ENCODE assay signal across 9 cellular contexts in genomic region chr5:60521379-60522298, GRCh38.
DNase-seq lines count a peak whose midpoint lies in the region; ATAC-seq and TF ChIP-seq lines count a peak whose summit lies in the region.
"Had no signal": no experiment of that assay in that cellular context is flagged by ENCODE, and none has a peak within 500 bp of the region (broad histone marks: within the 10 kb centered on the region; RNA-seq: fewer than 3 reads in every experiment).

No MANE protein-coding gene starts in this region.

- no peaks in the 10 kb centered on the region for H3K27me3 ChIP-seq in ascending aorta

- peak; percentile 38 for ATAC-seq in GM19463 (IDR thresholded peaks at IDR 0.05; ENCODE audit: unreplicated experiment)
- ATAC-seq in HG03196 (IDR thresholded peaks at IDR 0.05; ENCODE audit: unreplicated experiment) = peak; percentile 55
- ATAC-seq in HG03095 (IDR thresholded peaks at IDR 0.05; ENCODE audit: unreplicated experiment) = no peak

- peak overlapping the region; percentile 82 to 90 for H3K27ac ChIP-seq in ascending aorta

- peaks cover 29 to 30% of the 10 kb centered on the region in 2 donors for H3K4me1 ChIP-seq in ascending aorta

- no peak overlapping the region for H3K4me3 ChIP-seq in ascending aorta

- intact Hi-C loops in ascending aorta (cut with DNase I) = loop anchor here (2.0 kb wide), 1 partner anchor 25 kb away; no protein-coding TSS in a partner anchor

- DNase-seq in CD1c-positive myeloid dendritic cell (ENCODE audit: extremely low spot score) (peak; percentile 62), ascending aorta (ENCODE audit: low spot score in 2 of 2) (no peak), NCI-H187 (lab: John Stamatoyannopoulos, UW) (no peak), NCI-H524 (lab: John Stamatoyannopoulos, UW) (no peak), GDM1 (lab: John Stamatoyannopoulos, UW) (no peak)
- DNase-seq: activated CD4-positive, alpha-beta T cell treated with anti-CD3 and anti-CD28 coated beads, Interleukin-2, amount 10 ng/mL, durations not matched to agents 7 days and 5 days had no signal

- H3K36me3 ChIP-seq in ascending aorta = no peaks in the 10 kb centered on the region

- H3K9me3 ChIP-seq in ascending aorta = no peaks in the 10 kb centered on the region

- no peak for TF ChIP-seq CTCF in ascending aorta (IDR thresholded peaks at IDR 0.05)
